ENCODE assay signal across 2 cellular contexts in the genomic region with DNA sequence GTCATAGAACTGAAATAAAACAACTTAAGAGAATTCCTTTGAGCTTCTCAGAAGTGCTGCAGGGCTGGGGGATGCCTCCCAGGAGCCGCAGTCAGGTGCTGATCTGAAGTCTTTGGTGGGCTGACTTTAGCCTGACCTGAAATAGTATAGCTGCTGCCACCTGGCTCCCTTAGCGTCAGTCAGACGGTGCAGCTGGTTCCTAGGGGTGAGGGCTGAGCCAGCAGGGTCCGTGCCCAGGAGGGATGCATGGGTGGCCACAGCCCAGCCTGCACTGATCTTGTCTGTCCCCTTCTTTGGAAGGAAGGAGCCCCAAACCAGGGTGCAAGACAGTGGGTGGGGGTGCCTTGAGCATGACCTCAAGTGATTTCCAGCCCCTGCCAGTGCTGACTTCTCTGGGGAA.
TF ChIP-seq lines count a peak whose summit lies in the region.

No MANE protein-coding gene starts in this region.

TF ChIP-seq in SK-N-SH, 30 proteins besides CTCF, POLR2A, EP300 and RAD21 (continued from another document):
- TF ChIP-seq POLR2AphosphoS5 (IDR thresholded peaks at IDR 0.05; ENCODE audit: low read depth, low read length) (no peak), FOSL2 (IDR thresholded peaks at IDR 0.05; ENCODE audit: borderline replicate concordance, low read depth) (no peak), RCOR1 (IDR thresholded peaks at IDR 0.05; ENCODE audit: low read length) (no peak)

TF ChIP-seq in SK-N-SH treated with all-trans-retinoic acid at 6 μM for 48 hours, 23 proteins besides CTCF, POLR2A, EP300 and RAD21 (continued from another document):
- TF ChIP-seq POU6F1 (CRISPR knock-in tag; IDR thresholded peaks at IDR 0.05; ENCODE audit: borderline replicate concordance, low read depth) (no peak), PATZ1 (CRISPR knock-in tag; IDR thresholded peaks at IDR 0.05; ENCODE audit: borderline replicate concordance) (no peak), SNAI2 (CRISPR knock-in tag; IDR thresholded peaks at IDR 0.05) (no peak), ESRRG (CRISPR knock-in tag; IDR thresholded peaks at IDR 0.05) (no peak), TSHZ2 (CRISPR knock-in tag; IDR thresholded peaks at IDR 0.05) (no peak)
TF ChIP-seq in SK-N-SH treated with all-trans-retinoic acid at 6 μM for 48 hours: peak in this region for 0.
